Comparison of ENCODE assay signal across 11 cellular contexts in genomic region chr6:163768905-163769304, GRCh38.
"Had no signal": no experiment of that assay in that cellular context is flagged by ENCODE, and none has a peak within 500 bp of the region (broad histone marks: within the 10 kb centered on the region; RNA-seq: fewer than 3 reads in every experiment).

No MANE protein-coding gene starts in this region.

- H3K9ac ChIP-seq: GM23248 had no signal

- FAIRE-seq: H1, H54 had no signal

- ATAC-seq: GM23338, HCT116 had no signal

- H3K36me3 ChIP-seq: HAP-1 had no signal

- H3K4me3 Mint-ChIP-seq: GM23338, H9, HFFc6 had no signal

- H2AFZ ChIP-seq: GM23248, GM23338 had no signal

- DNase-seq: GM23248, GOT3, H7, H9, HCEC 1CT, HFFc6 had no signal

- H3K9me3 ChIP-seq: HAP-1 had no signal

- H3K27ac ChIP-seq: GM23248 had no signal

- H3K9me3 Mint-ChIP-seq: GM23338, HFFc6 had no signal

- H3K4me2 ChIP-seq: GM23338 had no signal

- H3K27ac Mint-ChIP-seq: GM23338, H9, HFFc6 had no signal

- H3K4me3 ChIP-seq: GM23248, GM23338, HAP-1 had no signal
